8 cellular contexts compared by ENCODE assay signal in genomic region chr11:60950933-60951610, GRCh38.
DNase-seq lines count a peak whose midpoint lies in the region; FAIRE-seq lines count a peak whose summit lies in the region.

No MANE protein-coding gene starts in this region.

- H3K4me3 ChIP-seq in iPS-15b (ENCODE audit: low read depth, low read length) = peak overlapping the region; percentile 56

- peaks cover 20% of the 10 kb centered on the region for H3K27me3 ChIP-seq in iPS-15b (ENCODE audit: control insufficient read depth, insufficient read depth, low read length)

- H3K4me1 ChIP-seq in iPS-15b (ENCODE audit: control insufficient read depth, insufficient read depth, low read length) = peaks cover 6% of the 10 kb centered on the region

- H3K9ac ChIP-seq in iPS-15b (ENCODE audit: low read depth, low read length) = peak overlapping the region; percentile 54

- DNase-seq in GM18507 (ENCODE audit: extremely low spot score, insufficient read length, low read depth) (no peak), activated gamma-delta T cell (lab: John Stamatoyannopoulos, UW) (no peak), islet precursor cell (no peak), epidermal melanocyte (ENCODE audit: insufficient read length, low spot score) (no peak), SKM-1 (lab: John Stamatoyannopoulos, UW; ENCODE audit: unreplicated experiment) (no peak)
- DNase-seq in activated CD8-positive, alpha-beta memory T cell treated with anti-CD3 and anti-CD28 coated beads, Interleukin-2, amount 50 U/mL, for 48 hours = peak; percentile 71
- DNase-seq in stimulated activated CD4-positive, alpha-beta T cell treated with anti-CD3 and anti-CD28 coated beads, Interleukin-2, amount 100 ng/mL, for 24 hours = peak; percentile 37 to 43

- no peaks in the 10 kb centered on the region for H3K36me3 ChIP-seq in iPS-15b (ENCODE audit: control insufficient read depth, insufficient read depth, low read length)

- no peaks in the 10 kb centered on the region for H3K9me3 ChIP-seq in iPS-15b (ENCODE audit: control insufficient read depth, insufficient read depth, low read length)

- FAIRE-seq in GM18507 (lab: Jason Lieb, UNC) = peak; percentile 21

Comparison
In these comparisons a context has a peak if more than half of its experiments do, and no peak if none do; other contexts are left out.
1. DNase-seq: peak in activated CD8-positive, alpha-beta memory T cell treated with anti-CD3 and anti-CD28 coated beads, Interleukin-2, amount 50 U/mL, for 48 hours (single experiment) and stimulated activated CD4-positive, alpha-beta T cell treated with anti-CD3 and anti-CD28 coated beads, Interleukin-2, amount 100 ng/mL, for 24 hours (2 of 2); none in GM18507 (single experiment), activated gamma-delta T cell (single experiment), islet precursor cell (single experiment), epidermal melanocyte (single experiment) and SKM-1 (single experiment).